In the genomic region with DNA sequence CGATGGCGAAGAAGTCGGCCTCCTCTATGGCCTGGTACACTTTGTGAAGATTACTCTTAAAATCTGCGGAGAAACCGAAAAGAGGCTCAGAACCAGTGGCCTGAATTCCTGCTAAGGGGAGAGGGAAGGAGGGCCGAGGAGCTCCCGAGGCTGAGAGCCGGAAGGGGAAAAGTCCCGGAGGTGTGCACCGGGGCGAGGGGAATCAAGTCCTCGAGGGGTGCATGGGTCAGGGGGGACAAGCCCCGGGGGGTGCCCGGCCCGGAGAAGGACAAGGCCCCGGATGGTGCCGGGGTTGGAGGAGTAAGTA, we compare ENCODE assay signal across 8 cellular contexts. TPM values are rescaled to one million over a fixed set of nuclear protein-coding genes. Genes with fewer than 3 reads are reported as not detected.
A peak's percentile ranks its signal among the peaks of the same experiment; 100 is the strongest.
DNase-seq lines count a peak whose midpoint lies in the region; ATAC-seq and TF ChIP-seq lines count a peak whose summit lies in the region.

No MANE protein-coding gene starts in this region.

- peaks cover 33% of the 10 kb centered on the region for H3K4me1 ChIP-seq in PC-9 (replicated peaks; ENCODE audit: insufficient read depth)
- H3K4me1 ChIP-seq in endocrine pancreas (ENCODE audit: control insufficient read depth, insufficient read depth, low read length), result peaks cover 6% of the 10 kb centered on the region
- peaks cover 41 to 42% of the 10 kb centered on the region in 2 experiments for H3K4me1 ChIP-seq in neutrophil (ENCODE audit: control insufficient read depth in 1 of 2, insufficient read depth in 1 of 2, low read depth in 1 of 2, low read length in 1 of 2)

- H3K9me2 ChIP-seq in PC-9 (ENCODE audit: insufficient read depth), result no peaks in the 10 kb centered on the region

- H3K79me2 ChIP-seq in PC-9 (ENCODE audit: low read depth), result peaks cover 40% of the 10 kb centered on the region

- H2AFZ ChIP-seq in PC-9, result peak overlapping the region; percentile 88

- H3K4me2 ChIP-seq in PC-9, result peak overlapping the region; percentile 97

- ATAC-seq in GM21423 (IDR thresholded peaks at IDR 0.05; ENCODE audit: unreplicated experiment), result peak; percentile 2

- intact Hi-C loops in PC-9 (cut with micrococcal nuclease; ENCODE audit: unreplicated experiment), result no loop called here

- CTCF ChIA-PET in BJ (lab: Yijun Ruan, JAX), result interaction anchor here (1.1 kb wide), 1 partner anchor 102 kb away, joined by 3 read pairs; no protein-coding TSS in a partner anchor
- CTCF ChIA-PET in PC-9 (lab: Charles Lee), result interaction anchor here (0.6 kb wide), 1 partner anchor 67 kb away, joined by 6 read pairs; no protein-coding TSS in a partner anchor

- H3K36me3 ChIP-seq in BJ (ENCODE audit: control insufficient read depth, insufficient read depth, low read length) (peaks cover 3% of the 10 kb centered on the region; the same call in 1 of the 2 replicates), PC-9 (ENCODE audit: low read depth) (peaks cover 17% of the 10 kb centered on the region), endocrine pancreas (ENCODE audit: control insufficient read depth, insufficient read depth, low read length) (no peaks in the 10 kb centered on the region), neutrophil (peaks cover 19% of the 10 kb centered on the region)

- H3K9me3 ChIP-seq in PC-9 (ENCODE audit: insufficient read depth, low read depth) (no peaks in the 10 kb centered on the region), endocrine pancreas (ENCODE audit: control insufficient read depth, low read length) (no peaks in the 10 kb centered on the region), neutrophil (no peaks in the 10 kb centered on the region)

- TF ChIP-seq CTCF in BJ (IDR thresholded peaks at IDR 0.05; ENCODE audit: insufficient read depth, low read depth, low read length) (no peak), PC-9 (conservative IDR thresholded peaks at IDR 0.05) (no peak), neutrophil (IDR thresholded peaks at IDR 0.05) (no peak)

- no peak for TF ChIP-seq POLR2A in erythroblast (IDR thresholded peaks at IDR 0.05; ENCODE audit: low read length)

- peak overlapping the region; percentile 87 for H3K4me3 ChIP-seq in BJ (ENCODE audit: low read depth, low read length)
- H3K4me3 ChIP-seq in PC-9, result peak overlapping the region; percentile 92
- H3K4me3 ChIP-seq in endocrine pancreas (ENCODE audit: control insufficient read depth, insufficient read depth, low read length), result peak overlapping the region; percentile 73
- H3K4me3 ChIP-seq in neutrophil (ENCODE audit: low read depth in 1 of 2, low read length in 1 of 2), result peak overlapping the region; percentile 70 to 79

- peaks cover 5% of the 10 kb centered on the region for H4K20me1 ChIP-seq in PC-9 (ENCODE audit: insufficient read depth)

- peak overlapping the region; percentile 76 for H3K27ac ChIP-seq in PC-9
- peak overlapping the region; percentile 90 for H3K27ac ChIP-seq in neutrophil

- H3K27me3 ChIP-seq in BJ (ENCODE audit: control insufficient read depth, insufficient read depth, low read length) (no peaks in the 10 kb centered on the region), PC-9 (ENCODE audit: insufficient read depth, low read depth) (no peaks in the 10 kb centered on the region), endocrine pancreas (ENCODE audit: control insufficient read depth, insufficient read depth, low read length) (no peaks in the 10 kb centered on the region), neutrophil (no peaks in the 10 kb centered on the region)

- H3F3A ChIP-seq in PC-9 (ENCODE audit: insufficient read depth, low read depth), result peaks cover 13% of the 10 kb centered on the region

- H3K9ac ChIP-seq in endocrine pancreas (ENCODE audit: control insufficient read depth, insufficient read depth, low read length), result peak overlapping the region; percentile 83

- TSS peak; percentile 9 for BruUV-seq in PC-9 (replicated peaks; lab: Mats Ljungman, UMichigan)

- DNase-seq in BJ (ENCODE audit: low read depth) (no peak), PC-9 (no peak), T1000 (lab: John Stamatoyannopoulos, UW) (no peak), NCI-H2081 treated with DMSO at 0.1 percent for 48 hours (lab: John Stamatoyannopoulos, UW) (no peak), erythroblast (lab: John Stamatoyannopoulos, UW) (no peak)

- POLR2A ChIA-PET in BJ (lab: Charles Lee), result no interaction called here
- POLR2A ChIA-PET in PC-9 (lab: Charles Lee; ENCODE audit: unreplicated experiment), result no interaction called here

RNA-seq across cellular contexts. Expression of a gene that starts 0.5 kb away (rescaled TPM):
- 18.5 and 31.9 TPM in 2 replicates for polyA plus RNA-seq in BJ (2011; rRNA removed)
- 12.1 and 13.5 TPM in 2 replicates for polyA minus RNA-seq in BJ (2011; rRNA and poly(A)+ RNA removed)
- total RNA-seq in PC-9 (2021), result 45.1 and 53.0 TPM in 2 replicates

RNA-seq across cellular contexts. Expression of a gene that starts 3.2 kb away (rescaled TPM):
- 77.1 and 93.5 TPM in 2 replicates for polyA plus RNA-seq in BJ (2011; rRNA removed)
- polyA minus RNA-seq in BJ (2011; rRNA and poly(A)+ RNA removed), result 39.0 and 55.3 TPM in 2 replicates
- total RNA-seq in PC-9 (2021), result 94.8 and 97.9 TPM in 2 replicates
